In the genomic region with DNA sequence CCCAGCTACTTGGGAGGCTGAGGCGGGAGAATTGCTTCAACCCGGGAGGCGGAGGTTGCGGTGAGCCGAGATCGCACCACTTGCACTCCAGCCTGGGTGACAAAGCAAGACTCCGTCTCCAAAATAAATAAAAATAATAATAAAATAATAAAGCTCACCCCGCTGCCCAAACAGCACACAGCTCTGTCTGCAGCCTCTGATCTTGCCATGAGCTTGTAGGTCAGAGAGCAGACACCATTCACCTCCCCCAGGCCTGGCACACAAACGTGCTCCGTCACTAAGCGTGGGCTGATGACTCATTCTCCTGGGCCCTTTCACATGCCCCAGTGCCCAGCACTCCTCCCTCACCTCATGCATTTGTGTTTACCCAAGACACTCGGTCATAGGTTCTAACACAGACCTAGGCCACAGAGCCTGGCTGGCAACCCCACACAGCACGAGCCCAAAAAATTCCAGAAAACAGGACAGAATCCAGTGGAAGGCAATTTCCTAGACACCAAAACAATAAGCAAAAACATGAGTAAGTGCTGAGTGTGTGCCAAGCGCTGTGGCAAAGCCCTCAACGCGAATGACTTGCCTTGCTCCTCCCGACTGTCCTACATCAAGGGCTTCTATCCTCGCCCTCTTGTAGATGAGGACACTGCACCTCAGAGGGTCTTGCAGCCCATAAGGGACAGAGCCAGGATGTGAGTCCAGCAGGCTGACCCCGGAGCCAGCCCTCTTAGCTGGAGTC, we compare ENCODE assay signal across 1 cellular context.
TF ChIP-seq lines count a peak whose summit lies in the region.

No MANE protein-coding gene starts in this region.

TF ChIP-seq in HepG2, 621 proteins besides CTCF, POLR2A, EP300 and RAD21 (continued from another document and continues in another):
- TF ChIP-seq, protein P1, sequence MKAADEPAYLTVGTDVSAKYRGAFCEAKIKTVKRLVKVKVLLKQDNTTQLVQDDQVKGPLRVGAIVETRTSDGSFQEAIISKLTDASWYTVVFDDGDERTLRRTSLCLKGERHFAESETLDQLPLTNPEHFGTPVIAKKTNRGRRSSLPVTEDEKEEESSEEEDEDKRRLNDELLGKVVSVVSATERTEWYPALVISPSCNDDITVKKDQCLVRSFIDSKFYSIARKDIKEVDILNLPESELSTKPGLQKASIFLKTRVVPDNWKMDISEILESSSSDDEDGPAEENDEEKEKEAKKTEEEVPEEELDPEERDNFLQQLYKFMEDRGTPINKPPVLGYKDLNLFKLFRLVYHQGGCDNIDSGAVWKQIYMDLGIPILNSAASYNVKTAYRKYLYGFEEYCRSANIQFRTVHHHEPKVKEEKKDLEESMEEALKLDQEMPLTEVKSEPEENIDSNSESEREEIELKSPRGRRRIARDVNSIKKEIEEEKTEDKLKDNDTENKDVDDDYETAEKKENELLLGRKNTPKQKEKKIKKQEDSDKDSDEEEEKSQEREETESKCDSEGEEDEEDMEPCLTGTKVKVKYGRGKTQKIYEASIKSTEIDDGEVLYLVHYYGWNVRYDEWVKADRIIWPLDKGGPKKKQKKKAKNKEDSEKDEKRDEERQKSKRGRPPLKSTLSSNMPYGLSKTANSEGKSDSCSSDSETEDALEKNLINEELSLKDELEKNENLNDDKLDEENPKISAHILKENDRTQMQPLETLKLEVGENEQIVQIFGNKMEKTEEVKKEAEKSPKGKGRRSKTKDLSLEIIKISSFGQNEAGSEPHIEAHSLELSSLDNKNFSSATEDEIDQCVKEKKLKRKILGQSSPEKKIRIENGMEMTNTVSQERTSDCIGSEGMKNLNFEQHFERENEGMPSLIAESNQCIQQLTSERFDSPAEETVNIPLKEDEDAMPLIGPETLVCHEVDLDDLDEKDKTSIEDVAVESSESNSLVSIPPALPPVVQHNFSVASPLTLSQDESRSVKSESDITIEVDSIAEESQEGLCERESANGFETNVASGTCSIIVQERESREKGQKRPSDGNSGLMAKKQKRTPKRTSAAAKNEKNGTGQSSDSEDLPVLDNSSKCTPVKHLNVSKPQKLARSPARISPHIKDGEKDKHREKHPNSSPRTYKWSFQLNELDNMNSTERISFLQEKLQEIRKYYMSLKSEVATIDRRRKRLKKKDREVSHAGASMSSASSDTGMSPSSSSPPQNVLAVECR (CRISPR knock-in tag; IDR thresholded peaks at IDR 0.05; ENCODE audit: borderline replicate concordance): peak; percentile 34; the same call in 1 of the 2 replicates
- TF ChIP-seq ZNF292 (CRISPR knock-in tag; IDR thresholded peaks at IDR 0.05; ENCODE audit: borderline replicate concordance, low read depth): peak; percentile 84
- TF ChIP-seq, protein P2, sequence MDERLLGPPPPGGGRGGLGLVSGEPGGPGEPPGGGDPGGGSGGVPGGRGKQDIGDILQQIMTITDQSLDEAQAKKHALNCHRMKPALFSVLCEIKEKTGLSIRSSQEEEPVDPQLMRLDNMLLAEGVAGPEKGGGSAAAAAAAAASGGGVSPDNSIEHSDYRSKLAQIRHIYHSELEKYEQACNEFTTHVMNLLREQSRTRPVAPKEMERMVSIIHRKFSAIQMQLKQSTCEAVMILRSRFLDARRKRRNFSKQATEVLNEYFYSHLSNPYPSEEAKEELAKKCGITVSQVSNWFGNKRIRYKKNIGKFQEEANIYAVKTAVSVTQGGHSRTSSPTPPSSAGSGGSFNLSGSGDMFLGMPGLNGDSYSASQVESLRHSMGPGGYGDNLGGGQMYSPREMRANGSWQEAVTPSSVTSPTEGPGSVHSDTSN (CRISPR knock-in tag; IDR thresholded peaks at IDR 0.05): no peak
- TF ChIP-seq, protein P3, sequence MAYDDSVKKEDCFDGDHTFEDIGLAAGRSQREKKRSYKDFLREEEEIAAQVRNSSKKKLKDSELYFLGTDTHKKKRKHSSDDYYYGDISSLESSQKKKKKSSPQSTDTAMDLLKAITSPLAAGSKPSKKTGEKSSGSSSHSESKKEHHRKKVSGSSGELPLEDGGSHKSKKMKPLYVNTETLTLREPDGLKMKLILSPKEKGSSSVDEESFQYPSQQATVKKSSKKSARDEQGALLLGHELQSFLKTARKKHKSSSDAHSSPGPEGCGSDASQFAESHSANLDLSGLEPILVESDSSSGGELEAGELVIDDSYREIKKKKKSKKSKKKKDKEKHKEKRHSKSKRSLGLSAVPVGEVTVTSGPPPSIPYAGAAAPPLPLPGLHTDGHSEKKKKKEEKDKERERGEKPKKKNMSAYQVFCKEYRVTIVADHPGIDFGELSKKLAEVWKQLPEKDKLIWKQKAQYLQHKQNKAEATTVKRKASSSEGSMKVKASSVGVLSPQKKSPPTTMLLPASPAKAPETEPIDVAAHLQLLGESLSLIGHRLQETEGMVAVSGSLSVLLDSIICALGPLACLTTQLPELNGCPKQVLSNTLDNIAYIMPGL (CRISPR knock-in tag; IDR thresholded peaks at IDR 0.05; ENCODE audit: borderline replicate concordance in 1 of 2, low read depth in 1 of 2): peak in 1 of 2 experiments; percentile 56; a peak in 1 of 4 replicates
- TF ChIP-seq MIXL1 (CRISPR knock-in tag; IDR thresholded peaks at IDR 0.05): no peak
- TF ChIP-seq, protein P4, sequence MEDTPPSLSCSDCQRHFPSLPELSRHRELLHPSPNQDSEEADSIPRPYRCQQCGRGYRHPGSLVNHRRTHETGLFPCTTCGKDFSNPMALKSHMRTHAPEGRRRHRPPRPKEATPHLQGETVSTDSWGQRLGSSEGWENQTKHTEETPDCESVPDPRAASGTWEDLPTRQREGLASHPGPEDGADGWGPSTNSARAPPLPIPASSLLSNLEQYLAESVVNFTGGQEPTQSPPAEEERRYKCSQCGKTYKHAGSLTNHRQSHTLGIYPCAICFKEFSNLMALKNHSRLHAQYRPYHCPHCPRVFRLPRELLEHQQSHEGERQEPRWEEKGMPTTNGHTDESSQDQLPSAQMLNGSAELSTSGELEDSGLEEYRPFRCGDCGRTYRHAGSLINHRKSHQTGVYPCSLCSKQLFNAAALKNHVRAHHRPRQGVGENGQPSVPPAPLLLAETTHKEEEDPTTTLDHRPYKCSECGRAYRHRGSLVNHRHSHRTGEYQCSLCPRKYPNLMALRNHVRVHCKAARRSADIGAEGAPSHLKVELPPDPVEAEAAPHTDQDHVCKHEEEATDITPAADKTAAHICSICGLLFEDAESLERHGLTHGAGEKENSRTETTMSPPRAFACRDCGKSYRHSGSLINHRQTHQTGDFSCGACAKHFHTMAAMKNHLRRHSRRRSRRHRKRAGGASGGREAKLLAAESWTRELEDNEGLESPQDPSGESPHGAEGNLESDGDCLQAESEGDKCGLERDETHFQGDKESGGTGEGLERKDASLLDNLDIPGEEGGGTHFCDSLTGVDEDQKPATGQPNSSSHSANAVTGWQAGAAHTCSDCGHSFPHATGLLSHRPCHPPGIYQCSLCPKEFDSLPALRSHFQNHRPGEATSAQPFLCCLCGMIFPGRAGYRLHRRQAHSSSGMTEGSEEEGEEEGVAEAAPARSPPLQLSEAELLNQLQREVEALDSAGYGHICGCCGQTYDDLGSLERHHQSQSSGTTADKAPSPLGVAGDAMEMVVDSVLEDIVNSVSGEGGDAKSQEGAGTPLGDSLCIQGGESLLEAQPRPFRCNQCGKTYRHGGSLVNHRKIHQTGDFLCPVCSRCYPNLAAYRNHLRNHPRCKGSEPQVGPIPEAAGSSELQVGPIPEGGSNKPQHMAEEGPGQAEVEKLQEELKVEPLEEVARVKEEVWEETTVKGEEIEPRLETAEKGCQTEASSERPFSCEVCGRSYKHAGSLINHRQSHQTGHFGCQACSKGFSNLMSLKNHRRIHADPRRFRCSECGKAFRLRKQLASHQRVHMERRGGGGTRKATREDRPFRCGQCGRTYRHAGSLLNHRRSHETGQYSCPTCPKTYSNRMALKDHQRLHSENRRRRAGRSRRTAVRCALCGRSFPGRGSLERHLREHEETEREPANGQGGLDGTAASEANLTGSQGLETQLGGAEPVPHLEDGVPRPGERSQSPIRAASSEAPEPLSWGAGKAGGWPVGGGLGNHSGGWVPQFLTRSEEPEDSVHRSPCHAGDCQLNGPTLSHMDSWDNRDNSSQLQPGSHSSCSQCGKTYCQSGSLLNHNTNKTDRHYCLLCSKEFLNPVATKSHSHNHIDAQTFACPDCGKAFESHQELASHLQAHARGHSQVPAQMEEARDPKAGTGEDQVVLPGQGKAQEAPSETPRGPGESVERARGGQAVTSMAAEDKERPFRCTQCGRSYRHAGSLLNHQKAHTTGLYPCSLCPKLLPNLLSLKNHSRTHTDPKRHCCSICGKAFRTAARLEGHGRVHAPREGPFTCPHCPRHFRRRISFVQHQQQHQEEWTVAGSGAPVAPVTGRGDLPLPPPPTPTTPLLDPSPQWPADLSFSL (CRISPR knock-in tag; IDR thresholded peaks at IDR 0.05): no peak
- peak; percentile 97 for TF ChIP-seq CBX5 (CRISPR knock-in tag; IDR thresholded peaks at IDR 0.05; ENCODE audit: borderline replicate concordance)
- no peak for TF ChIP-seq ZNF33A (CRISPR knock-in tag; IDR thresholded peaks at IDR 0.05; ENCODE audit: borderline replicate concordance)
- TF ChIP-seq PCBP2 (optimal IDR thresholded peaks at IDR 0.05; ENCODE audit: low read depth, low read length, poor library complexity, severe bottlenecking): no peak
- 0 out of 2 replicates have a peak, but pooled peaks have one; percentile 37 for TF ChIP-seq NR2C2 (CRISPR knock-in tag; IDR thresholded peaks at IDR 0.05; ENCODE audit: borderline replicate concordance)
- TF ChIP-seq SKIL (CRISPR knock-in tag; IDR thresholded peaks at IDR 0.05; ENCODE audit: borderline replicate concordance): peak; percentile 79
- 0 out of 2 replicates have a peak, but pooled peaks have one; percentile 39 for TF ChIP-seq HMG20B (CRISPR knock-in tag; conservative IDR thresholded peaks at IDR 0.05)
- TF ChIP-seq ZNF335 (CRISPR knock-in tag; IDR thresholded peaks at IDR 0.05): 0 out of 2 replicates have a peak, but pooled peaks have one; percentile 46
- TF ChIP-seq GLMP (CRISPR knock-in tag; IDR thresholded peaks at IDR 0.05; ENCODE audit: borderline replicate concordance): no peak
- no peak for TF ChIP-seq RBM39 (IDR thresholded peaks at IDR 0.05; ENCODE audit: low read depth, low read length, poor library complexity, severe bottlenecking)
- TF ChIP-seq PHF21A (CRISPR knock-in tag; IDR thresholded peaks at IDR 0.05): peak; percentile 37; the same call in 1 of the 2 replicates
- TF ChIP-seq, protein P5, sequence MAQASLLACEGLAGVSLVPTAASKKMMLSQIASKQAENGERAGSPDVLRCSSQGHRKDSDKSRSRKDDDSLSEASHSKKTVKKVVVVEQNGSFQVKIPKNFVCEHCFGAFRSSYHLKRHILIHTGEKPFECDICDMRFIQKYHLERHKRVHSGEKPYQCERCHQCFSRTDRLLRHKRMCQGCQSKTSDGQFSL (CRISPR knock-in tag; IDR thresholded peaks at IDR 0.05): no peak
- TF ChIP-seq ZFAT (CRISPR knock-in tag; conservative IDR thresholded peaks at IDR 0.05): no peak
- no peak for TF ChIP-seq SRY (CRISPR knock-in tag; IDR thresholded peaks at IDR 0.05)
- no peak for TF ChIP-seq ZFP90 (CRISPR knock-in tag; IDR thresholded peaks at IDR 0.05; ENCODE audit: borderline replicate concordance)
- TF ChIP-seq ZFP62 (CRISPR knock-in tag; IDR thresholded peaks at IDR 0.05): no peak
- 0 out of 2 replicates have a peak, but pooled peaks have one; percentile 58 for TF ChIP-seq MZF1 (CRISPR knock-in tag; IDR thresholded peaks at IDR 0.05; ENCODE audit: borderline replicate concordance)
- no peak for TF ChIP-seq KAT2B (IDR thresholded peaks at IDR 0.05; ENCODE audit: borderline replicate concordance, low read depth, low read length)
- peak; percentile 78 for TF ChIP-seq ZNF7 (CRISPR knock-in tag; IDR thresholded peaks at IDR 0.05)
- TF ChIP-seq MATR3 (CRISPR knock-in tag; IDR thresholded peaks at IDR 0.05): no peak
- peak; percentile 76 for TF ChIP-seq ZNF350 (CRISPR knock-in tag; IDR thresholded peaks at IDR 0.05; ENCODE audit: borderline replicate concordance, low read depth)
- no peak; the same call in 1 of the 2 replicates for TF ChIP-seq ZNF460 (CRISPR knock-in tag; IDR thresholded peaks at IDR 0.05; ENCODE audit: borderline replicate concordance)
- TF ChIP-seq RBFOX2 (IDR thresholded peaks at IDR 0.05; ENCODE audit: low read depth, low read length): no peak
- TF ChIP-seq, protein P6, sequence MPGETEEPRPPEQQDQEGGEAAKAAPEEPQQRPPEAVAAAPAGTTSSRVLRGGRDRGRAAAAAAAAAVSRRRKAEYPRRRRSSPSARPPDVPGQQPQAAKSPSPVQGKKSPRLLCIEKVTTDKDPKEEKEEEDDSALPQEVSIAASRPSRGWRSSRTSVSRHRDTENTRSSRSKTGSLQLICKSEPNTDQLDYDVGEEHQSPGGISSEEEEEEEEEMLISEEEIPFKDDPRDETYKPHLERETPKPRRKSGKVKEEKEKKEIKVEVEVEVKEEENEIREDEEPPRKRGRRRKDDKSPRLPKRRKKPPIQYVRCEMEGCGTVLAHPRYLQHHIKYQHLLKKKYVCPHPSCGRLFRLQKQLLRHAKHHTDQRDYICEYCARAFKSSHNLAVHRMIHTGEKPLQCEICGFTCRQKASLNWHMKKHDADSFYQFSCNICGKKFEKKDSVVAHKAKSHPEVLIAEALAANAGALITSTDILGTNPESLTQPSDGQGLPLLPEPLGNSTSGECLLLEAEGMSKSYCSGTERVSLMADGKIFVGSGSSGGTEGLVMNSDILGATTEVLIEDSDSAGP (CRISPR knock-in tag; IDR thresholded peaks at IDR 0.05; ENCODE audit: borderline replicate concordance): 0 out of 2 replicates have a peak, but pooled peaks have one; percentile 57
- TF ChIP-seq RFXAP (CRISPR knock-in tag; IDR thresholded peaks at IDR 0.05; ENCODE audit: borderline replicate concordance): no peak
- peak; percentile 98 for TF ChIP-seq FOXA3 (CRISPR knock-in tag; IDR thresholded peaks at IDR 0.05)
- TF ChIP-seq MYC (CRISPR knock-in tag; IDR thresholded peaks at IDR 0.05; ENCODE audit: borderline replicate concordance): peak; percentile 85; the same call in 1 of the 2 replicates
- TF ChIP-seq, protein P7, sequence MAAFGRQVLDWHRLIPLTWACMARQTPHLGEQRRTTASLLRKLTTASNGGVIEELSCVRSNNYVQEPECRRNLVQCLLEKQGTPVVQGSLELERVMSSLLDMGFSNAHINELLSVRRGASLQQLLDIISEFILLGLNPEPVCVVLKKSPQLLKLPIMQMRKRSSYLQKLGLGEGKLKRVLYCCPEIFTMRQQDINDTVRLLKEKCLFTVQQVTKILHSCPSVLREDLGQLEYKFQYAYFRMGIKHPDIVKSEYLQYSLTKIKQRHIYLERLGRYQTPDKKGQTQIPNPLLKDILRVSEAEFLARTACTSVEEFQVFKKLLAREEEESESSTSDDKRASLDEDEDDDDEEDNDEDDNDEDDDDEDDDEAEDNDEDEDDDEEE (CRISPR knock-in tag; IDR thresholded peaks at IDR 0.05): peak; percentile 90
